Comparison of ENCODE assay signal across 8 cellular contexts in genomic region chr10:3786295-3786981, GRCh38.
DNase-seq lines count a peak whose midpoint lies in the region; ATAC-seq and TF ChIP-seq lines count a peak whose summit lies in the region.

No MANE protein-coding gene starts in this region.

- peak; percentile 56 for DNase-seq in amniotic epithelial cell (ENCODE audit: low read depth)
- DNase-seq in iris pigment epithelial cell (ENCODE audit: low read depth): peak; percentile 53
- DNase-seq in stimulated activated CD8-positive, alpha-beta memory T cell treated with anti-CD3 and anti-CD28 coated beads, Interleukin-4, amount 100 ng/mL, for 48 hours: peak; percentile 61
- DNase-seq in dedifferentiated amniotic fluid mesenchymal stem cell (ENCODE audit: extremely low spot score): no peak
- DNase-seq in GM19240 (ENCODE audit: insufficient read length, low spot score): no peak

- no peaks in the 10 kb centered on the region for H3K9me2 ChIP-seq in Loucy (replicated peaks; ENCODE audit: low read depth, low read length)

- no peak overlapping the region for H2AFZ ChIP-seq in Loucy (ENCODE audit: low read length)

- H3K79me2 ChIP-seq in Loucy (ENCODE audit: insufficient read depth, low read length): peaks cover 35% of the 10 kb centered on the region

- peaks cover 30% of the 10 kb centered on the region for H4K20me1 ChIP-seq in Loucy (ENCODE audit: insufficient read depth, low read length, poor library complexity, severe bottlenecking)

- TF ChIP-seq CTCF in C4-2B (conservative IDR thresholded peaks at IDR 0.05) (no peak), Loucy (conservative IDR thresholded peaks at IDR 0.05; ENCODE audit: low read length) (no peak)

- H3K9ac ChIP-seq in Loucy (ENCODE audit: low read depth, low read length, poor library complexity, severe bottlenecking): peak overlapping the region; percentile 97

- H3K36me3 ChIP-seq in Loucy (ENCODE audit: insufficient read depth, low read length): peaks cover 5% of the 10 kb centered on the region; the same call in 1 of the 2 replicates

- no peaks in the 10 kb centered on the region for H3K27me3 ChIP-seq in Loucy (ENCODE audit: insufficient read depth, low read length, poor library complexity, severe bottlenecking)

- peak overlapping the region; percentile 86 for H3K4me2 ChIP-seq in Loucy (ENCODE audit: low read depth, low read length, poor library complexity, severe bottlenecking)

- H3K9me3 ChIP-seq in Loucy (ENCODE audit: insufficient read depth, low read depth, low read length): peaks cover 11% of the 10 kb centered on the region; the same call in 1 of the 2 replicates

- ATAC-seq in GM21723 (IDR thresholded peaks at IDR 0.05; ENCODE audit: unreplicated experiment): no peak

- peaks cover 24% of the 10 kb centered on the region for H3K4me1 ChIP-seq in Loucy (ENCODE audit: insufficient read depth, low read length, poor library complexity, severe bottlenecking)

- peak overlapping the region; percentile 98 for H3K27ac ChIP-seq in C4-2B

- H3K4me3 ChIP-seq in Loucy (ENCODE audit: low read length, poor library complexity, severe bottlenecking): peak overlapping the region; percentile 82

- H3F3A ChIP-seq in Loucy (ENCODE audit: low read depth): peaks cover 5% of the 10 kb centered on the region; the same call in 1 of the 2 replicates

Comparison
In these comparisons a context has a peak if more than half of its experiments do, and no peak if none do; other contexts are left out.
1. DNase-seq: peak in amniotic epithelial cell (single experiment), iris pigment epithelial cell (single experiment) and stimulated activated CD8-positive, alpha-beta memory T cell treated with anti-CD3 and anti-CD28 coated beads, Interleukin-4, amount 100 ng/mL, for 48 hours (single experiment); none in dedifferentiated amniotic fluid mesenchymal stem cell (single experiment) and GM19240 (single experiment).